In genomic region chr2:54950811-54951210, GRCh38 we compare ENCODE assay signal across 20 cellular contexts.
DNase-seq lines count a peak whose midpoint lies in the region; ATAC-seq, FAIRE-seq and TF ChIP-seq lines count a peak whose summit lies in the region.
"Had no signal": no experiment of that assay in that cellular context is flagged by ENCODE, and none has a peak within 500 bp of the region (broad histone marks: within the 10 kb centered on the region; RNA-seq: fewer than 3 reads in every experiment).

No MANE protein-coding gene starts in this region.

- peaks cover 7% of the 10 kb centered on the region for H3K4me1 Mint-ChIP-seq in T-helper 17 cell
- H3K4me1 Mint-ChIP-seq in osteocyte (ENCODE audit: unreplicated experiment), result peaks cover 12% of the 10 kb centered on the region
- H3K4me1 Mint-ChIP-seq in activated naive CD8-positive, alpha-beta T cell treated with anti-CD3 and anti-CD28 coated beads, Interleukin-2, amount 50 U/mL, for 24 hours, result peaks cover 4% of the 10 kb centered on the region
- H3K4me1 Mint-ChIP-seq: B cell had no signal

- POLR2A ChIA-PET in IMR-90 (lab: Charles Lee; ENCODE audit: unreplicated experiment), result interaction anchor here (0.5 kb wide), 1 partner anchor 43 kb away, joined by 3 read pairs; no protein-coding TSS in a partner anchor
- POLR2A ChIA-PET in H1 (lab: Charles Lee; ENCODE audit: partially characterized antibody), result interaction anchor here (0.6 kb wide), 1 partner anchor 42 kb away, joined by 3 read pairs; no protein-coding TSS in a partner anchor

- no peak overlapping the region for H3K27ac ChIP-seq in IMR-90 (ENCODE audit: insufficient read depth, low read length)
- H3K27ac ChIP-seq in H1 (ENCODE audit: low read depth, low read length), result no peak overlapping the region
- H3K27ac ChIP-seq: BLaER1 treated with 17β-estradiol and CSF1 and Interleukin-3, amounts not matched to agents 10 nM and 100 nM had no signal

- H3K36me3 Mint-ChIP-seq in T-helper 17 cell (ENCODE audit: low read depth), result peaks cover 3% of the 10 kb centered on the region
- H3K36me3 Mint-ChIP-seq in osteocyte (ENCODE audit: unreplicated experiment), result no peaks in the 10 kb centered on the region
- H3K36me3 Mint-ChIP-seq in activated naive CD8-positive, alpha-beta T cell treated with anti-CD3 and anti-CD28 coated beads, Interleukin-2, amount 50 U/mL, for 24 hours (ENCODE audit: low read depth), result no peaks in the 10 kb centered on the region
- H3K36me3 Mint-ChIP-seq: CD4-positive, CD25-positive, alpha-beta regulatory T cell; CD8-positive, alpha-beta memory T cell had no signal

- dilution Hi-C loops in IMR-90 (cut with HindIII; ENCODE audit: low sequenced_read_pairs, unreplicated experiment), result no loop called here

- no peak for TF ChIP-seq CTCF in IMR-90 (conservative IDR thresholded peaks at IDR 0.05; ENCODE audit: low read depth, low read length)
- no peak for TF ChIP-seq CTCF in H1 (IDR thresholded peaks at IDR 0.05; ENCODE audit: control extremely low read depth in 1 of 3, insufficient read depth in 1 of 3, low read depth in 1 of 3, low read length in 3 of 3)
- TF ChIP-seq CTCF in osteocyte (IDR thresholded peaks at IDR 0.05), result no peak

- H3K4ac ChIP-seq in IMR-90 (ENCODE audit: low read depth, low read length), result peak overlapping the region; percentile 49
- H3K4ac ChIP-seq in H1 (replicated peaks; ENCODE audit: insufficient read length, low read depth, low read length), result no peak overlapping the region

- H4K91ac ChIP-seq in IMR-90 (ENCODE audit: insufficient read depth, low read depth, low read length) (peak overlapping the region; percentile 15; the same call in 1 of the 2 replicates), H1 (replicated peaks; ENCODE audit: insufficient read length, low read length) (no peak overlapping the region)

- H2BK15ac ChIP-seq in IMR-90 (ENCODE audit: low read depth, low read length) (no peak overlapping the region), H1 (ENCODE audit: low read length) (no peak overlapping the region)

- H3K36me3 ChIP-seq in IMR-90 (ENCODE audit: control insufficient read depth, insufficient read depth, low read length) (no peaks in the 10 kb centered on the region), H1 (ENCODE audit: control insufficient read depth in 2 of 4, insufficient read depth in 4 of 4, low read length in 3 of 4) (no peaks in the 10 kb centered on the region)
- H3K36me3 ChIP-seq: BLaER1 treated with 17β-estradiol and CSF1 and Interleukin-3, amounts not matched to agents 10 nM and 100 nM; HAP-1 had no signal

- CTCF ChIA-PET in IMR-90 (lab: Yijun Ruan, JAX) (interaction anchor here (0.7 kb wide), 1 partner anchor 9 kb away, joined by 3 read pairs; no protein-coding TSS in a partner anchor), H1 (lab: Charles Lee; ENCODE audit: partially characterized antibody) (interaction anchor here (0.6 to 1.1 kb wide), 3 partner anchors 19 to 110 kb away, joined by 3 to 4 read pairs (median 4); no protein-coding TSS in a partner anchor)

- H3K18ac ChIP-seq in IMR-90 (ENCODE audit: low read depth, low read length), result no peak overlapping the region; the same call in 1 of the 2 replicates
- H3K18ac ChIP-seq in H1 (ENCODE audit: extremely low read depth, low read length), result no peak overlapping the region

- H2AFZ ChIP-seq in IMR-90 (replicated peaks; ENCODE audit: low read length, poor library complexity) (peak overlapping the region; percentile 5), H1 (ENCODE audit: low read length) (no peak overlapping the region)

- no CpG with 5 or more reads among the region's 3 CpGs for WGBS in IMR-90 (ENCODE audit: extremely low coverage in 2 of 2, insufficient read length in 1 of 2), 2 experiments
- 76% methylated on average over 3 of the region's 3 CpGs; no CpG with 5 or more reads in 1 of the 2 experiments for WGBS in H1 (ENCODE audit: extremely low coverage in 1 of 2, insufficient coverage in 1 of 2, insufficient read length in 1 of 2, insufficient replicate concordance in 2 of 2, low coverage in 1 of 2, low lambda C conversion rate in 2 of 2, missing lambda C conversion rate in 1 of 2), 2 experiments

- no peaks in the 10 kb centered on the region for H3K79me2 ChIP-seq in H1 (ENCODE audit: control insufficient read depth in 1 of 2, insufficient read depth in 2 of 2, low read length in 2 of 2)

- H3K4me3 ChIP-seq in IMR-90 (ENCODE audit: insufficient read depth, low read depth, low read length) (no peak overlapping the region), H1 (ENCODE audit: extremely low read depth in 1 of 4, insufficient read depth in 2 of 4, low read depth in 3 of 4, low read length in 4 of 4) (no peak overlapping the region)
- H3K4me3 ChIP-seq: BLaER1 treated with 17β-estradiol and CSF1 and Interleukin-3, amounts not matched to agents 10 nM and 100 nM; GM12878; HAP-1 had no signal

- H4K5ac ChIP-seq in IMR-90 (ENCODE audit: low read depth, low read length) (no peak overlapping the region), H1 (ENCODE audit: insufficient read length, low read depth, low read length) (no peak overlapping the region)

- H3K4me3 Mint-ChIP-seq in T-helper 17 cell (no peak overlapping the region), osteocyte (ENCODE audit: unreplicated experiment) (no peak overlapping the region)
- H3K4me3 Mint-ChIP-seq in activated naive CD8-positive, alpha-beta T cell treated with anti-CD3 and anti-CD28 coated beads, Interleukin-2, amount 50 U/mL, for 24 hours, result no peak overlapping the region
- H3K4me3 Mint-ChIP-seq: B cell; CD4-positive, CD25-positive, alpha-beta regulatory T cell; CD8-positive, alpha-beta memory T cell had no signal

- H2AK9ac ChIP-seq in IMR-90 (replicated peaks; ENCODE audit: low read depth, low read length, poor library complexity), result no peak overlapping the region

- no peak overlapping the region for H3K14ac ChIP-seq in IMR-90 (replicated peaks; ENCODE audit: low read depth, low read length)
- H3K14ac ChIP-seq in H1 (ENCODE audit: insufficient read length), result no peak overlapping the region

- in situ Hi-C loops in IMR-90 (cut with MboI; ENCODE audit: low sequenced_read_pairs), result no loop called here

- peaks cover 0 to 25% of the 10 kb centered on the region in 2 experiments; a peak in 3 of 4 replicates for H3K79me1 ChIP-seq in IMR-90 (ENCODE audit: low read depth in 1 of 2, low read length in 2 of 2)
- no peaks in the 10 kb centered on the region for H3K79me1 ChIP-seq in H1 (ENCODE audit: low read depth, low read length)

- H4K20me1 ChIP-seq in IMR-90 (ENCODE audit: insufficient read depth, low read length) (no peaks in the 10 kb centered on the region), H1 (replicated peaks in 1 of 2; ENCODE audit: control insufficient read depth in 1 of 2, insufficient read depth in 2 of 2, low read length in 2 of 2) (peaks cover 0 to 2% of the 10 kb centered on the region in 2 experiments)
- H4K20me1 ChIP-seq: BLaER1 treated with 17β-estradiol and CSF1 and Interleukin-3, amounts not matched to agents 10 nM and 100 nM had no signal

- H3K27ac Mint-ChIP-seq in T-helper 17 cell, result peak overlapping the region; percentile 21
- no peak overlapping the region for H3K27ac Mint-ChIP-seq in osteocyte (ENCODE audit: unreplicated experiment)
- H3K27ac Mint-ChIP-seq in activated naive CD8-positive, alpha-beta T cell treated with anti-CD3 and anti-CD28 coated beads, Interleukin-2, amount 50 U/mL, for 24 hours, result no peak overlapping the region
- H3K27ac Mint-ChIP-seq: B cell; CD4-positive, CD25-positive, alpha-beta regulatory T cell; CD8-positive, alpha-beta memory T cell had no signal

- H2BK5ac ChIP-seq in IMR-90 (ENCODE audit: low read depth, low read length, poor library complexity, severe bottlenecking) (no peak overlapping the region), H1 (ENCODE audit: low read depth, low read length) (no peak overlapping the region)

- H3K9me1 ChIP-seq in IMR-90 (ENCODE audit: insufficient read depth, low read length), result peaks cover 32% of the 10 kb centered on the region

- H3K23ac ChIP-seq in IMR-90 (ENCODE audit: low read depth, low read length) (no peak overlapping the region), H1 (ENCODE audit: insufficient read length) (no peak overlapping the region)

- H3K23me2 ChIP-seq in H1 (ENCODE audit: low read depth, low read length), result no peaks in the 10 kb centered on the region

- H2BK12ac ChIP-seq in H1 (ENCODE audit: low read depth, low read length), result 0 out of 2 replicates have a peak overlapping the region, but pooled peaks have one; percentile 23

- TF ChIP-seq EP300 in H1 (IDR thresholded peaks at IDR 0.05; ENCODE audit: borderline replicate concordance in 1 of 2, low read depth in 2 of 2, low read length in 2 of 2), result no peak

- H3K9ac ChIP-seq in IMR-90 (ENCODE audit: low read depth, low read length) (no peak overlapping the region), H1 (replicated peaks in 1 of 4; ENCODE audit: extremely low read depth in 1 of 4, low read depth in 3 of 4, low read length in 3 of 4) (no peak overlapping the region)
- H3K9ac ChIP-seq: BLaER1 treated with 17β-estradiol and CSF1 and Interleukin-3, amounts not matched to agents 10 nM and 100 nM had no signal

- H2BK120ac ChIP-seq in IMR-90 (ENCODE audit: low read depth, low read length), result peak overlapping the region; percentile 68
- H2BK120ac ChIP-seq in H1 (replicated peaks; ENCODE audit: low read depth, low read length), result no peak overlapping the region

- H2AK5ac ChIP-seq in IMR-90 (ENCODE audit: low read depth, low read length), result peak overlapping the region; percentile 63
- no peak overlapping the region for H2AK5ac ChIP-seq in H1 (ENCODE audit: low read depth, low read length)

- ATAC-seq in IMR-90 (ENCODE audit: low read depth) (no peak), T-helper 17 cell (no peak)
- no peak for ATAC-seq in activated naive CD8-positive, alpha-beta T cell treated with anti-CD3 and anti-CD28 coated beads, Interleukin-2, amount 50 U/mL, for 24 hours
- ATAC-seq: GM12878, HepG2 had no signal

- TF ChIP-seq POLR2A in IMR-90 (IDR thresholded peaks at IDR 0.05; ENCODE audit: low read depth, low read length) (no peak), H1 (IDR thresholded peaks at IDR 0.05; ENCODE audit: control extremely low read depth in 1 of 2, low read depth in 2 of 2, low read length in 2 of 2) (no peak)

- H3K56ac ChIP-seq in IMR-90 (ENCODE audit: extremely low read depth, insufficient read depth, low read length), result no peak overlapping the region
- no peak overlapping the region for H3K56ac ChIP-seq in H1 (replicated peaks; ENCODE audit: insufficient read length, low read depth, low read length)

- intact Hi-C loops in IMR-90 (cut with micrococcal nuclease), result no loop called here

- no peaks in the 10 kb centered on the region for H3K9me3 Mint-ChIP-seq in osteocyte (ENCODE audit: unreplicated experiment)
- no peaks in the 10 kb centered on the region for H3K9me3 Mint-ChIP-seq in activated naive CD8-positive, alpha-beta T cell treated with anti-CD3 and anti-CD28 coated beads, Interleukin-2, amount 50 U/mL, for 24 hours
- H3K9me3 Mint-ChIP-seq: CD8-positive, alpha-beta memory T cell had no signal

- H4K8ac ChIP-seq in IMR-90 (ENCODE audit: low read depth in 2 of 2, low read length in 2 of 2) (peak overlapping the region in 1 of 2 experiments; percentile 23; a peak in 1 of 4 replicates), H1 (ENCODE audit: extremely low read depth, insufficient read depth, low read length) (no peak overlapping the region)

- TF ChIP-seq RAD21 in IMR-90 (IDR thresholded peaks at IDR 0.05; ENCODE audit: low read length) (no peak), H1 (IDR thresholded peaks at IDR 0.05 in 1 of 2, conservative IDR thresholded peaks at IDR 0.05 in 1 of 2; ENCODE audit: low read depth in 2 of 2, low read length in 2 of 2) (no peak)

- H3K9me3 ChIP-seq in IMR-90 (ENCODE audit: control insufficient read depth, insufficient read depth, low read length), result no peaks in the 10 kb centered on the region
- no peaks in the 10 kb centered on the region for H3K9me3 ChIP-seq in T-helper 17 cell (ENCODE audit: control insufficient read depth, low read length, poor library complexity, severe bottlenecking)
- no peaks in the 10 kb centered on the region for H3K9me3 ChIP-seq in H1 (ENCODE audit: insufficient read depth in 2 of 2, low read depth in 1 of 2, low read length in 1 of 2)
- H3K9me3 ChIP-seq: BLaER1 treated with 17β-estradiol and CSF1 and Interleukin-3, amounts not matched to agents 10 nM and 100 nM; HAP-1 had no signal

- FAIRE-seq in H1 (lab: Jason Lieb, UNC), result no peak
- FAIRE-seq: GM12878, GM19239, HepG2 had no signal

- no peaks in the 10 kb centered on the region for H3K27me3 ChIP-seq in IMR-90 (ENCODE audit: control insufficient read depth, insufficient read depth, low read length)
- H3K27me3 ChIP-seq in H1 (replicated peaks in 1 of 4; ENCODE audit: control insufficient read depth in 3 of 4, extremely low read depth in 1 of 4, insufficient read depth in 3 of 4, low read length in 3 of 4), result no peaks in the 10 kb centered on the region; a peak in 1 of 7 replicates
- H3K27me3 ChIP-seq: BLaER1 treated with 17β-estradiol and CSF1 and Interleukin-3, amounts not matched to agents 10 nM and 100 nM had no signal

- H3K4me1 ChIP-seq in IMR-90 (ENCODE audit: control insufficient read depth, insufficient read depth, low read length) (peaks cover 26% of the 10 kb centered on the region), H1 (replicated peaks in 1 of 4; ENCODE audit: control insufficient read depth in 3 of 4, insufficient read depth in 4 of 4, low read length in 3 of 4) (peaks cover 0 to 5% (median 0%) of the 10 kb centered on the region in 4 experiments; a peak in 2 of 7 replicates)

- no peak for DNase-seq in IMR-90
- no peak for DNase-seq in T-helper 17 cell
- no peak for DNase-seq in H1 (ENCODE audit: low read depth in 1 of 2, low spot score in 2 of 2)
- peak; percentile 23 for DNase-seq in osteocyte (ENCODE audit: extremely low spot score, unreplicated experiment)
- DNase-seq in activated naive CD8-positive, alpha-beta T cell treated with anti-CD3 and anti-CD28 coated beads, Interleukin-2, amount 50 U/mL, for 24 hours, result no peak
- DNase-seq in effector CD8-positive, alpha-beta T cell (lab: John Stamatoyannopoulos, UW), result no peak
- no peak for DNase-seq in activated CD4-positive, alpha-beta T cell treated with anti-CD3 and anti-CD28 coated beads for 4 hours
- DNase-seq: CD4-positive, CD25-positive, alpha-beta regulatory T cell; CD8-positive, alpha-beta memory T cell; COR-L47; DMS 273 treated with DMSO at 0.1 percent for 48 hours; DMS53; DND-41; EL had no signal

- no TSS peak for BruUV-seq in IMR-90 (replicated peaks; lab: Mats Ljungman, UMichigan)

- H2BK20ac ChIP-seq in IMR-90 (ENCODE audit: low read depth, low read length), result peak overlapping the region; percentile 78; the same call in 1 of the 2 replicates
- no peak overlapping the region for H2BK20ac ChIP-seq in H1 (ENCODE audit: low read length)

- H3K4me2 ChIP-seq in IMR-90 (ENCODE audit: low read depth, low read length) (no peak overlapping the region), H1 (ENCODE audit: insufficient read depth in 1 of 2, low read depth in 2 of 2, low read length in 2 of 2) (no peak overlapping the region)
- H3K4me2 ChIP-seq: BLaER1 treated with 17β-estradiol and CSF1 and Interleukin-3, amounts not matched to agents 10 nM and 100 nM had no signal

- H3K27me3 Mint-ChIP-seq in T-helper 17 cell (peaks cover 28% of the 10 kb centered on the region), osteocyte (ENCODE audit: unreplicated experiment) (no peaks in the 10 kb centered on the region)
- no peaks in the 10 kb centered on the region for H3K27me3 Mint-ChIP-seq in activated naive CD8-positive, alpha-beta T cell treated with anti-CD3 and anti-CD28 coated beads, Interleukin-2, amount 50 U/mL, for 24 hours
- H3K27me3 Mint-ChIP-seq: B cell; CD4-positive, CD25-positive, alpha-beta regulatory T cell had no signal
